27 cellular contexts compared by ENCODE assay signal in genomic region chr11:14702760-14703159, GRCh38.
"Had no signal": no experiment of that assay in that cellular context is flagged by ENCODE, and none has a peak within 500 bp of the region (broad histone marks: within the 10 kb centered on the region; RNA-seq: fewer than 3 reads in every experiment).

No MANE protein-coding gene starts in this region.

- ATAC-seq: body of pancreas had no signal

- H3K27me3 Mint-ChIP-seq: activated CD4-positive, alpha-beta T cell treated with anti-CD3 and anti-CD28 coated beads, Interleukin-2, amount 10 ng/mL, durations not matched to agents 24 days and 14 days; activated naive CD8-positive, alpha-beta T cell treated with anti-CD3 and anti-CD28 coated beads, Interleukin-2, amount 10 ng/mL, durations not matched to agents 7 days and 5 days had no signal

- DNase-seq: activated B cell treated with CpG ODN at 0.5 μM for 24 hours; activated CD4-positive, alpha-beta T cell treated with anti-CD3 and anti-CD28 coated beads, Interleukin-2, amount 10 ng/mL, durations not matched to agents 24 days and 14 days; activated CD4-positive, alpha-beta T cell treated with anti-CD3 and anti-CD28 coated beads, Interleukin-2, amount 50 U/mL, for 1 hour; activated CD4-positive, alpha-beta T cell treated with anti-CD3 and anti-CD28 coated beads, Interleukin-2, amount 50 U/mL, for 4 hours; activated CD4-positive, CD25-positive, alpha-beta regulatory T cell treated with anti-CD3 and anti-CD28 coated beads, Interleukin-2, amount 50 U/mL, for 72 hours; activated CD8-positive, alpha-beta memory T cell treated with anti-CD3 and anti-CD28 coated beads, Interleukin-2, amount 50 U/mL, for 4 hours; activated effector memory CD4-positive, alpha-beta T cell treated with anti-CD3 and anti-CD28 coated beads, Interleukin-2, amount 50 U/mL, for 16 hours; activated gamma-delta T cell treated with Interleukin-2 at 50 U/mL for 16 hours; activated naive CD4-positive, alpha-beta T cell; activated naive CD4-positive, alpha-beta T cell treated with anti-CD3 and anti-CD28 coated beads, Interleukin-2, amount 50 U/mL, for 16 hours; activated naive CD8-positive, alpha-beta T cell treated with anti-CD3 and anti-CD28 coated beads, Interleukin-2, amount 10 ng/mL, durations not matched to agents 7 days and 5 days; activated T-cell treated with anti-CD3 and anti-CD28 coated beads for 4 hours; activated T-cell treated with anti-CD3 and anti-CD28 coated beads, Interleukin-2, amount 50 U/mL, for 1 hour; activated T-cell treated with anti-CD3 and anti-CD28 coated beads, Interleukin-2, amount 50 U/mL, for 48 hours; adrenal gland; amniotic stem cell; aorta; body of pancreas; brain microvascular endothelial cell; central memory CD4-positive, alpha-beta T cell; SW 1271; T-helper 1 cell; T-helper 2 cell; T-helper 9 cell had no signal

- H3K27ac Mint-ChIP-seq: activated B cell treated with CpG ODN at 0.5 μM for 24 hours; activated CD4-positive, alpha-beta T cell treated with anti-CD3 and anti-CD28 coated beads, Interleukin-2, amount 10 ng/mL, durations not matched to agents 24 days and 14 days; activated naive CD4-positive, alpha-beta T cell treated with anti-CD3 and anti-CD28 coated beads, Interleukin-2, amount 50 U/mL, for 72 hours; activated naive CD8-positive, alpha-beta T cell treated with anti-CD3 and anti-CD28 coated beads, Interleukin-2, amount 10 ng/mL, durations not matched to agents 7 days and 5 days; T-helper 1 cell treated with Interleukin-12 subunit alpha and Interleukin-12 subunit beta and Interleukin-4 antibody, amounts not matched to agents 30 μg/mL and 1 μg/mL, for 36 hours; T-helper 2 cell treated with Interferon-gamma antibody and Interleukin-4, amounts not matched to agents 5 μg/mL and 100 μg/mL, for 36 hours had no signal

- H3K4me3 Mint-ChIP-seq: activated B cell treated with CpG ODN at 0.5 μM for 24 hours; activated CD4-positive, alpha-beta T cell treated with anti-CD3 and anti-CD28 coated beads, Interleukin-2, amount 10 ng/mL, durations not matched to agents 24 days and 14 days; activated naive CD8-positive, alpha-beta T cell treated with anti-CD3 and anti-CD28 coated beads, Interleukin-2, amount 10 ng/mL, durations not matched to agents 7 days and 5 days; T-helper 1 cell treated with Interleukin-12 subunit alpha and Interleukin-12 subunit beta and Interleukin-4 antibody, amounts not matched to agents 30 μg/mL and 1 μg/mL, for 36 hours; T-helper 2 cell treated with Interferon-gamma antibody and Interleukin-4, amounts not matched to agents 5 μg/mL and 100 μg/mL, for 36 hours had no signal
